In genomic region chr2:69830045-69830905, GRCh38 we compare ENCODE assay signal across 8 cellular contexts. TPM values are rescaled to one million over a fixed set of nuclear protein-coding genes. Genes with fewer than 3 reads are reported as not detected.
DNase-seq lines count a peak whose midpoint lies in the region; ATAC-seq, FAIRE-seq and TF ChIP-seq lines count a peak whose summit lies in the region.

No MANE protein-coding gene starts in this region.

- ATAC-seq in HG02610 (IDR thresholded peaks at IDR 0.05; ENCODE audit: unreplicated experiment), result peak; percentile 19
- peak; percentile 70 for ATAC-seq in mucosa of descending colon
- ATAC-seq in stimulated activated effector memory CD8-positive, alpha-beta T cell treated with anti-CD3 and anti-CD28 coated beads, Interleukin-12 subunit alpha, Interleukin-12 subunit beta, amount 100 ng/mL, for 72 hours, result peak; percentile 57

- H3K4me1 Mint-ChIP-seq in stimulated activated effector memory CD8-positive, alpha-beta T cell treated with anti-CD3 and anti-CD28 coated beads, Interleukin-12 subunit alpha, Interleukin-12 subunit beta, amount 100 ng/mL, for 72 hours, result peaks cover 43% of the 10 kb centered on the region

- H3K36me3 ChIP-seq in endocrine pancreas (ENCODE audit: control insufficient read depth, insufficient read depth, low read length) (no peaks in the 10 kb centered on the region), mucosa of descending colon (ENCODE audit: low read depth) (no peaks in the 10 kb centered on the region)

- FAIRE-seq in GM12892 (lab: Jason Lieb, UNC), result peak; percentile 82

- peak overlapping the region; percentile 97 for H3K27ac Mint-ChIP-seq in stimulated activated effector memory CD8-positive, alpha-beta T cell treated with anti-CD3 and anti-CD28 coated beads, Interleukin-12 subunit alpha, Interleukin-12 subunit beta, amount 100 ng/mL, for 72 hours

- H3K36me3 Mint-ChIP-seq in stimulated activated effector memory CD8-positive, alpha-beta T cell treated with anti-CD3 and anti-CD28 coated beads, Interleukin-12 subunit alpha, Interleukin-12 subunit beta, amount 100 ng/mL, for 72 hours, result peaks cover 54% of the 10 kb centered on the region

- peak overlapping the region; percentile 93 for H3K4me3 Mint-ChIP-seq in stimulated activated effector memory CD8-positive, alpha-beta T cell treated with anti-CD3 and anti-CD28 coated beads, Interleukin-12 subunit alpha, Interleukin-12 subunit beta, amount 100 ng/mL, for 72 hours

- peaks cover 7% of the 10 kb centered on the region for H3K4me1 ChIP-seq in endocrine pancreas (ENCODE audit: control insufficient read depth, insufficient read depth, low read length)
- H3K4me1 ChIP-seq in mucosa of descending colon (ENCODE audit: low read depth), result peaks cover 16% of the 10 kb centered on the region

- H3K27me3 ChIP-seq in endocrine pancreas (ENCODE audit: control insufficient read depth, insufficient read depth, low read length), result no peaks in the 10 kb centered on the region

- no peak for TF ChIP-seq CTCF in mucosa of descending colon (IDR thresholded peaks at IDR 0.05)

- H3K4me3 ChIP-seq in endocrine pancreas (ENCODE audit: control insufficient read depth, insufficient read depth, low read length), result peak overlapping the region; percentile 83
- peak overlapping the region; percentile 86 for H3K4me3 ChIP-seq in mucosa of descending colon

- intact Hi-C loops in mucosa of descending colon (cut with DNase I, micrococcal nuclease), result no loop called here

- peak; percentile 22 for DNase-seq in GM12892 (ENCODE audit: insufficient read length)
- DNase-seq in NCI-H146 (lab: John Stamatoyannopoulos, UW), result peak; percentile 36
- DNase-seq in activated CD4-positive, alpha-beta T cell treated with anti-CD3 and anti-CD28 coated beads, Interleukin-2, amount 50 U/mL, for 48 hours, result peak; percentile 37 to 57
- peak; percentile 70 to 76 (median 73) for DNase-seq in mucosa of descending colon
- DNase-seq in stimulated activated effector memory CD8-positive, alpha-beta T cell treated with anti-CD3 and anti-CD28 coated beads, Interleukin-12 subunit alpha, Interleukin-12 subunit beta, amount 100 ng/mL, for 72 hours (ENCODE audit: low spot score in 2 of 2), result peak in 1 of 2 donors; percentile 80
- DNase-seq in GM19238 (ENCODE audit: insufficient read length, low spot score), result no peak

- TF ChIP-seq POLR2A in GM12892 (IDR thresholded peaks at IDR 0.05; ENCODE audit: low read depth, low read length), result no peak

- H3K9me3 ChIP-seq in endocrine pancreas (ENCODE audit: control insufficient read depth, low read length) (no peaks in the 10 kb centered on the region), mucosa of descending colon (no peaks in the 10 kb centered on the region)

- peak overlapping the region; percentile 42 for H3K9ac ChIP-seq in endocrine pancreas (ENCODE audit: control insufficient read depth, insufficient read depth, low read length)

- H3K9me3 Mint-ChIP-seq in stimulated activated effector memory CD8-positive, alpha-beta T cell treated with anti-CD3 and anti-CD28 coated beads, Interleukin-12 subunit alpha, Interleukin-12 subunit beta, amount 100 ng/mL, for 72 hours, result no peaks in the 10 kb centered on the region

RNA-seq across cellular contexts. Expression of gene GMCL1, which starts 0.8 kb away (rescaled TPM):
- polyA plus RNA-seq in GM12892 (2012; ENCODE audit: missing spikeins), result 10.0 TPM
- total RNA-seq in mucosa of descending colon, result 10 to 100 TPM; 13.5 to 30.2 (median 18.8) TPM

Comparison
In these comparisons a context has a peak if more than half of its experiments do, and no peak if none do; other contexts are left out.
1. ATAC-seq: peak in every context shown above with its lines; median percentile 70 in mucosa of descending colon; 57 in stimulated activated effector memory CD8-positive, alpha-beta T cell treated with anti-CD3 and anti-CD28 coated beads, Interleukin-12 subunit alpha, Interleukin-12 subunit beta, amount 100 ng/mL, for 72 hours; 19 in HG02610.